In genomic region chr18:68822926-68823325, GRCh38 we compare ENCODE assay signal across 30 cellular contexts. TPM values are rescaled to one million over a fixed set of nuclear protein-coding genes. Genes with fewer than 3 reads are reported as not detected.
DNase-seq lines count a peak whose midpoint lies in the region; ATAC-seq and TF ChIP-seq lines count a peak whose summit lies in the region.
"Had no signal": no experiment of that assay in that cellular context is flagged by ENCODE, and none has a peak within 500 bp of the region (broad histone marks: within the 10 kb centered on the region; RNA-seq: fewer than 3 reads in every experiment).

No MANE protein-coding gene starts in this region.

- H3K9me3 Mint-ChIP-seq in endodermal cell = no peaks in the 10 kb centered on the region
- H3K9me3 Mint-ChIP-seq: CD8-positive, alpha-beta T cell; HFFc6 had no signal

- H3K9me3 ChIP-seq in endodermal cell (ENCODE audit: control insufficient read depth, low read length) (no peaks in the 10 kb centered on the region), esophagus squamous epithelium (no peaks in the 10 kb centered on the region)
- H3K9me3 ChIP-seq: Caco-2 had no signal

- H3K4me1 ChIP-seq in endodermal cell (ENCODE audit: control insufficient read depth, insufficient read depth, low read length) (no peaks in the 10 kb centered on the region), esophagus squamous epithelium (no peaks in the 10 kb centered on the region)
- H3K4me1 ChIP-seq: Caco-2 had no signal

- H3K27ac ChIP-seq in endodermal cell (ENCODE audit: low read depth, low read length) (no peak overlapping the region), esophagus squamous epithelium (no peak overlapping the region)
- H3K27ac ChIP-seq: 22Rv1, C4-2B, PC-9, RWPE1 had no signal

- H3K36me3 ChIP-seq in endodermal cell (ENCODE audit: control insufficient read depth, insufficient read depth, low read length) (no peaks in the 10 kb centered on the region), esophagus squamous epithelium (no peaks in the 10 kb centered on the region)

- DNase-seq in DMS53 (lab: John Stamatoyannopoulos, UW) = peak; percentile 18
- DNase-seq in DMS53 treated with DMSO at 0.1 percent for 48 hours (lab: John Stamatoyannopoulos, UW; ENCODE audit: unreplicated experiment) = no peak
- DNase-seq in stimulated activated CD4-positive, alpha-beta T cell treated with anti-CD3 and anti-CD28 coated beads, Interleukin-15, amount 100 ng/mL, for 24 hours = peak; percentile 1
- no peak for DNase-seq in stimulated activated CD4-positive, alpha-beta T cell treated with anti-CD3 and anti-CD28 coated beads, Interleukin-4, amount 100 ng/mL, for 1 hour
- DNase-seq in endodermal cell = no peak
- no peak for DNase-seq in esophagus squamous epithelium (lab: John Stamatoyannopoulos, UW)
- DNase-seq: Caco-2; CD8-positive, alpha-beta T cell; DND-41; H7; HFFc6; IMR-90; KG1; MM.1S; NCI-H1048; NCI-H1417; NCI-H1694; NCI-H2029 treated with DMSO at 0.1 percent for 48 hours; NCI-H446 treated with DMSO at 0.1 percent for 48 hours; NCI-H526; NCI-H82; NK-92 treated with Interleukin-12 subunit alpha and Interleukin-12 subunit beta, amount 100 ng/mL, for 24 hours; PC-9; SHP77 had no signal

- H3K36me3 Mint-ChIP-seq in endodermal cell (ENCODE audit: low read depth) = no peaks in the 10 kb centered on the region
- H3K36me3 Mint-ChIP-seq: CD8-positive, alpha-beta T cell had no signal

- 98 to 100% methylated on average over 3 to 5 of the region's 5 CpGs for WGBS in endodermal cell (ENCODE audit: insufficient coverage in 1 of 2, insufficient read length in 1 of 2), 2 experiments
- 72 to 77% methylated on average over 5 of the region's 5 CpGs for WGBS in esophagus squamous epithelium, 2 donors

- ATAC-seq in GM19324 (IDR thresholded peaks at IDR 0.05; ENCODE audit: low FRiP score, unreplicated experiment) (no peak), GM18867 (IDR thresholded peaks at IDR 0.05; ENCODE audit: unreplicated experiment) (no peak)
- ATAC-seq: CD8-positive, alpha-beta T cell had no signal

- H3K4me3 ChIP-seq in endodermal cell (ENCODE audit: low read length) (no peak overlapping the region), esophagus squamous epithelium (no peak overlapping the region)
- H3K4me3 ChIP-seq: PC-9 had no signal

- H3K27ac Mint-ChIP-seq in endodermal cell = no peak overlapping the region
- H3K27ac Mint-ChIP-seq: B cell; CD8-positive, alpha-beta T cell; HFFc6 had no signal

- peak; percentile 17 for TF ChIP-seq CTCF in endodermal cell (conservative IDR thresholded peaks at IDR 0.05)
- TF ChIP-seq CTCF in esophagus squamous epithelium (IDR thresholded peaks at IDR 0.05) = no peak

- H3K4me3 Mint-ChIP-seq in endodermal cell = no peak overlapping the region
- H3K4me3 Mint-ChIP-seq: B cell; CD8-positive, alpha-beta T cell; HFFc6 had no signal

- H3K4me1 Mint-ChIP-seq in endodermal cell = no peaks in the 10 kb centered on the region
- H3K4me1 Mint-ChIP-seq: B cell had no signal

- no peaks in the 10 kb centered on the region for H3K27me3 ChIP-seq in endodermal cell (ENCODE audit: control insufficient read depth, insufficient read depth, low read length, poor library complexity, severe bottlenecking)
- no peaks in the 10 kb centered on the region for H3K27me3 ChIP-seq in esophagus squamous epithelium

- TF ChIP-seq POLR2A in esophagus squamous epithelium (IDR thresholded peaks at IDR 0.05) = no peak

- intact Hi-C loops in esophagus squamous epithelium (cut with DNase I) = no loop called here

- H3K27me3 Mint-ChIP-seq in endodermal cell (ENCODE audit: insufficient read depth) = no peaks in the 10 kb centered on the region
- H3K27me3 Mint-ChIP-seq: B cell had no signal

- no peak overlapping the region for H3K9ac ChIP-seq in endodermal cell (ENCODE audit: extremely low read depth, low read length, poor library complexity, severe bottlenecking)

RNA-seq across cellular contexts. Expression of gene CCDC102B, which starts 25.0 kb away (rescaled TPM):
- 1 to 10 TPM; 4.9 to 5.0 TPM for total RNA-seq in endodermal cell
- 8.2 TPM for polyA plus RNA-seq in endodermal cell (2013, experiment 1 of 2)
- 6.8 TPM for polyA plus RNA-seq in endodermal cell (2013, experiment 2 of 2)
- total RNA-seq in esophagus squamous epithelium = 1 to 10 TPM in 3 of 4 donors, under 1 TPM in 1; 0.27 to 3.8 (median 2.8) TPM

Comparison
In these comparisons a context has a peak if more than half of its experiments do, and no peak if none do; other contexts are left out.
1. DNase-seq: peak in DMS53 (single experiment) and stimulated activated CD4-positive, alpha-beta T cell treated with anti-CD3 and anti-CD28 coated beads, Interleukin-15, amount 100 ng/mL, for 24 hours (single experiment); none in DMS53 treated with DMSO at 0.1 percent for 48 hours (single experiment), stimulated activated CD4-positive, alpha-beta T cell treated with anti-CD3 and anti-CD28 coated beads, Interleukin-4, amount 100 ng/mL, for 1 hour (single experiment), endodermal cell (single experiment) and esophagus squamous epithelium (single experiment).